ENCODE assay signal across 19 cellular contexts in genomic region chr19:42474743-42475142, GRCh38. TPM values are rescaled to one million over a fixed set of nuclear protein-coding genes. Genes with fewer than 3 reads are reported as not detected.
"Had no signal": no experiment of that assay in that cellular context is flagged by ENCODE, and none has a peak within 500 bp of the region (broad histone marks: within the 10 kb centered on the region; RNA-seq: fewer than 3 reads in every experiment).

No MANE protein-coding gene starts in this region.

- H3K36me3 ChIP-seq: adrenal gland, cardiac muscle cell, esophagus squamous epithelium, neutrophil, transverse colon had no signal

- H3K9me3 ChIP-seq: adrenal gland, esophagus squamous epithelium, mucosa of descending colon, neutrophil, transverse colon had no signal

- H3K27me3 ChIP-seq: adrenal gland, cardiac muscle cell, esophagus squamous epithelium, neutrophil, transverse colon had no signal

- ATAC-seq: activated CD8-positive, alpha-beta T cell treated with anti-CD3 and anti-CD28 coated beads, Interleukin-2, amount 10 ng/mL, durations not matched to agents 7 days and 5 days; mucosa of descending colon; naive thymus-derived CD4-positive, alpha-beta T cell; stimulated activated effector memory CD8-positive, alpha-beta T cell treated with anti-CD3 and anti-CD28 coated beads, Interleukin-12 subunit alpha, Interleukin-12 subunit beta, amount 100 ng/mL, for 72 hours had no signal

- DNase-seq: activated CD4-positive, alpha-beta T cell treated with anti-CD3 and anti-CD28 coated beads for 48 hours; activated CD8-positive, alpha-beta memory T cell treated with anti-CD3 and anti-CD28 coated beads, Interleukin-2, amount 50 U/mL, for 4 hours; activated CD8-positive, alpha-beta T cell treated with anti-CD3 and anti-CD28 coated beads, Interleukin-2, amount 10 ng/mL, durations not matched to agents 7 days and 5 days; activated effector memory CD4-positive, alpha-beta T cell treated with anti-CD3 and anti-CD28 coated beads, Interleukin-2, amount 50 U/mL, for 16 hours; activated T-cell treated with anti-CD3 and anti-CD28 coated beads, Interleukin-2, amount 50 U/mL, for 48 hours; adrenal gland; esophagus squamous epithelium; islet precursor cell; mucosa of descending colon; naive thymus-derived CD4-positive, alpha-beta T cell; posterior cingulate gyrus; T-helper 2 cell; transverse colon had no signal

- H3K27ac ChIP-seq: adrenal gland, cardiac muscle cell, esophagus squamous epithelium, neutrophil, transverse colon had no signal

- H3K4me3 ChIP-seq: adrenal gland, cardiac muscle cell, esophagus squamous epithelium, mucosa of descending colon, transverse colon had no signal

RNA-seq across cellular contexts. Expression of gene CXCL17, which starts 32.0 kb away (rescaled TPM):
- total RNA-seq: activated CD8-positive, alpha-beta T cell treated with anti-CD3 and anti-CD28 coated beads, Interleukin-2, amount 10 ng/mL, durations not matched to agents 7 days and 5 days; cardiac muscle cell; endothelial cell of umbilical vein; fibroblast of villous mesenchyme; lung microvascular endothelial cell; mucosa of descending colon; naive thymus-derived CD4-positive, alpha-beta T cell; transverse colon had no signal

RNA-seq across cellular contexts. Expression of gene CEACAM1, which starts 53.5 kb away (rescaled TPM):
- total RNA-seq: cardiac muscle cell had no signal
